27 cellular contexts compared by ENCODE assay signal in the genomic region with DNA sequence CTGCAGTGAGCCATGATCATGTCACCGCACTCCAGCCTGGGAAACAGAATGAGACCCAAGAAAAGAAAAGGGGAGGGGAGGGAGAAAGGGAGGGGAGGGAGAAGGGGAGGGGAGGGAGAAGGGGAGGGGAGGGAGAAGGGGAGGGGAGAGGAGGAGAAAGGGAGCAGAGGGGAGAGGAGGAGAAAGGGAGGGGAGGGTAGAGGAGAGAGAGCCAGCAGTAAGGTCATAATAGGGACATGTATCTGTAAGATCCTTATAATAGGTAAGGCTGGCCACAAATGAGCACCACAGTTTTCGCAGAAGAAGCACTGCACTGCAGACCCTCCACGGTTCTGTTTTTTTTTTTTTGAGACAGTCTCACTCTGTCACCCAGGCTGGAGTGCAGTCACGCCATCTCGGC.
"Had no signal": no experiment of that assay in that cellular context is flagged by ENCODE, and none has a peak within 500 bp of the region (broad histone marks: within the 10 kb centered on the region; RNA-seq: fewer than 3 reads in every experiment).

No MANE protein-coding gene starts in this region.

- H3K27ac ChIP-seq: stomach, suprapubic skin, testis, thoracic aorta, thyroid gland, tibial artery, tibial nerve, transverse colon, upper lobe of left lung, upper lobe of right lung, uterus, vagina had no signal

- FAIRE-seq: urothelium cell line had no signal

- DNase-seq: stimulated activated CD4-positive, alpha-beta T cell treated with anti-CD3 and anti-CD28 coated beads, Interleukin-2, amount 100 ng/mL, for 48 hours; stimulated activated CD4-positive, alpha-beta T cell treated with anti-CD3 and anti-CD28 coated beads, Interleukin-4, amount 100 ng/mL, for 1 hour; stimulated activated CD4-positive, alpha-beta T cell treated with anti-CD3 and anti-CD28 coated beads, Interleukin-4, amount 100 ng/mL, for 24 hours; stimulated activated CD4-positive, alpha-beta T cell treated with anti-CD3 and anti-CD28 coated beads, Interleukin-4, amount 100 ng/mL, for 4 hours; stimulated activated CD8-positive, alpha-beta memory T cell treated with anti-CD3 and anti-CD28 coated beads, Interleukin-4, amount 100 ng/mL, for 48 hours; stimulated activated naive B cell treated with anti-CD40 and anti-IgM and Interleukin-4, amounts not matched to agents 10 μg/mL and 1 μg/mL and 100 μg/mL, for 72 hours; stimulated activated naive CD4-positive, alpha-beta T cell; stimulated activated naive CD4-positive, alpha-beta T cell treated with Interleukin-2 at 50 U/mL for 16 hours; stimulated activated naive CD8-positive, alpha-beta T cell treated with anti-CD3 and anti-CD28 coated beads, Interleukin-15, amount 100 ng/mL, for 72 hours; stimulated activated naive CD8-positive, alpha-beta T cell treated with anti-CD3 and anti-CD28 coated beads, Interleukin-15, Interleukin-2, amounts not matched to agents 100 U/mL and 50 U/mL, for 24 hours; stomach; substantia nigra; testis; thyroid gland; tibial artery; transverse colon; trophoblast cell; upper lobe of left lung; upper lobe of right lung; uterus had no signal

- ATAC-seq: stimulated activated effector memory CD8-positive, alpha-beta T cell treated with anti-CD3 and anti-CD28 coated beads, Interleukin-12 subunit alpha, Interleukin-12 subunit beta, amount 100 ng/mL, for 72 hours; stimulated activated memory B cell treated with anti-CD40 and anti-IgM and Interleukin-4, amounts not matched to agents 10 μg/mL and 1 μg/mL and 100 μg/mL, for 72 hours; stimulated activated naive B cell treated with anti-CD40 and anti-IgM and Interleukin-4, amounts not matched to agents 10 μg/mL and 1 μg/mL and 100 μg/mL, for 72 hours; stimulated activated naive CD8-positive, alpha-beta T cell treated with anti-CD3 and anti-CD28 coated beads, Interleukin-15, amount 100 ng/mL, for 72 hours; stimulated activated naive CD8-positive, alpha-beta T cell treated with anti-CD3 and anti-CD28 coated beads, Interleukin-15, Interleukin-2, amounts not matched to agents 100 U/mL and 50 U/mL, for 24 hours; upper lobe of right lung had no signal

- H3K4me1 ChIP-seq: thyroid gland had no signal

- H3K36me3 ChIP-seq: stomach, suprapubic skin, thoracic aorta, thyroid gland, tibial artery, tibial nerve, transverse colon, upper lobe of left lung, upper lobe of right lung, uterus, vagina had no signal

- H3K27me3 ChIP-seq: suprapubic skin, testis, thyroid gland, tibial artery, tibial nerve, transverse colon, upper lobe of left lung, upper lobe of right lung, uterus, vagina had no signal

- H3K9me3 ChIP-seq: stomach, suprapubic skin, testis, thoracic aorta, thyroid gland, tibial artery, tibial nerve, transverse colon, upper lobe of left lung, upper lobe of right lung, uterus, vagina had no signal

- H3K4me3 ChIP-seq: stomach, suprapubic skin, testis, thoracic aorta, thyroid gland, tibial artery, tibial nerve, transverse colon, upper lobe of left lung, upper lobe of right lung, uterus, vagina had no signal
